Comparison of ENCODE assay signal across 8 cellular contexts in the genomic region with DNA sequence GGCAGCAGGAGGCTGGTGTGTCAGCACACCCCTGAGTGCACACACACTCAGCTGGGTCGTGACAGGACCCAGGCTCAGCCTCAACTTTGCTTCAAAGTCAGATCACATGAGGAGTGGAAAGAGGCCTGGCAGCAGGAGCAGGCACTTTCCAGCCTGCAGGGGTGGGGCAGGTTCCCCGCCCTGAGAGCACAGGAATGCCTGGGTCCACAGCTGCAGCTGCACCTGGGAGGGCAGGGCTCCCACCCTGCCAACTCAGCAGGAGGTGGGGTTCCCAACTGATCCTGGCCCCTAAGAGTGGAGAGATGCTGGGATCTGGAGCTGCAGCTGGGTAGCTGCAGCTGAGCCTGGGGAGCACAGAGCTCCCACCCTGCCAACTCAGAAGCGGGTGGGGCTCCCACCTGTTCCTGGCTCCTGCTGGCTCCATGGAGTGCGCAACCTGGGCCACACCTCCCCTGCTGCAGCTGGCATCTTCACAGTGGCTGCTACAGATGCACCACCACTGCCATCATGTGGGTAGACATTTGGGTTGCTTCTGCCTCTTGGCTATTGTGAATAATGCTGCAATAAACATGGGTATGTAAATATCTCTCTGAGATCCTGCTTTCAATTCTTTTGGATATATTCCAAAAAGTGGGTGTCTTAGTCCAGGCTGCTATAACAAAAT.
DNase-seq lines count a peak whose midpoint lies in the region; ATAC-seq and TF ChIP-seq lines count a peak whose summit lies in the region.

No MANE protein-coding gene starts in this region.

- WGBS in lower leg skin, 2 donors = 50 to 63% methylated on average over 3 to 4 of the region's 4 CpGs

- TF ChIP-seq POLR2A in lower leg skin (IDR thresholded peaks at IDR 0.05) = no peak

- H3K27ac ChIP-seq in foreskin keratinocyte = no peak overlapping the region

- intact Hi-C loops in lower leg skin (cut with DNase I; ENCODE audit: low total_unique reads) = no loop called here

- no peak overlapping the region for H3K4me3 ChIP-seq in lower leg skin (ENCODE audit: low read depth, poor library complexity, severe bottlenecking)

- TF ChIP-seq CTCF in foreskin keratinocyte (conservative IDR thresholded peaks at IDR 0.05) (peak; percentile 41), lower leg skin (IDR thresholded peaks at IDR 0.05) (no peak)

- no peaks in the 10 kb centered on the region for H3K27me3 ChIP-seq in foreskin keratinocyte

- no peaks in the 10 kb centered on the region for H3K4me1 ChIP-seq in foreskin keratinocyte

- ATAC-seq in foreskin keratinocyte = peak; percentile 56

- DNase-seq in COLO668 (lab: John Stamatoyannopoulos, UW; ENCODE audit: unreplicated experiment) = peak; percentile 80
- DNase-seq in H4 (ENCODE audit: low spot score) = peak; percentile 23
- DNase-seq in T follicular helper cell (ENCODE audit: low read depth) = peak; percentile 4
- peak in 1 of 2 donors; percentile 15 for DNase-seq in foreskin keratinocyte
- DNase-seq in lower leg skin (ENCODE audit: low spot score in 2 of 2) = no peak
- no peak for DNase-seq in glomerular visceral epithelial cell (ENCODE audit: extremely low spot score)
- no peak for DNase-seq in superior temporal gyrus (ENCODE audit: extremely low spot score)
- no peak for DNase-seq in activated CD8-positive, alpha-beta memory T cell treated with anti-CD3 and anti-CD28 coated beads, Interleukin-2, amount 50 U/mL, for 48 hours

Comparison
In these comparisons a context has a peak if more than half of its experiments do, and no peak if none do; other contexts are left out.
1. DNase-seq: peak in COLO668 (single experiment), H4 (single experiment) and T follicular helper cell (single experiment); none in lower leg skin (0 of 2), glomerular visceral epithelial cell (single experiment), superior temporal gyrus (single experiment) and activated CD8-positive, alpha-beta memory T cell treated with anti-CD3 and anti-CD28 coated beads, Interleukin-2, amount 50 U/mL, for 48 hours (single experiment).